In the genomic region with DNA sequence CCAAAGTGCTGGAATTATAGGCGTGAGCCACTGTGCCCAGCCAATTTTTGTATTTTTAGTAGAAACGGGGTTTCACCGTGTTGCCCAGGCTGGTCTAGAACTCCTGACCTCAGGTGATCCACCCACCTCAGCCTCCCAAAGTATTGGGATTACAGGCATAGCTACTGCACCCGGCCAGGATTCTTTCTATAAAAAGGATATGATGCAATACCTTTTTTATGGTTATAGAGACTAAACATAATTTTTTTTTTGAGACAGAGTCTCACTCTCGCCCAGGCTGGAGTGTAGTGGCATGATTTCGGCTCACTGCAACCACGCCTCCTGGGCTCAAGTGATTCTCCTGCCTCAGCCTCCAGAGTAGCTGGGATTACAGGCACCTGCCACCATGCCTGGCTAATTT, we compare ENCODE assay signal across 2 cellular contexts. TPM values are rescaled to one million over a fixed set of nuclear protein-coding genes. Genes with fewer than 3 reads are reported as not detected.
"Had no signal": no experiment of that assay in that cellular context is flagged by ENCODE, and none has a peak within 500 bp of the region (broad histone marks: within the 10 kb centered on the region; RNA-seq: fewer than 3 reads in every experiment).

No MANE protein-coding gene starts in this region.

RNA-seq across cellular contexts. Expression of a gene that starts 27.6 kb away (rescaled TPM):
- total RNA-seq: HT1080, M059J had no signal
